13 cellular contexts compared by ENCODE assay signal in genomic region chr3:188298585-188298984, GRCh38.
A peak's percentile ranks its signal among the peaks of the same experiment; 100 is the strongest.
DNase-seq lines count a peak whose midpoint lies in the region; ATAC-seq and TF ChIP-seq lines count a peak whose summit lies in the region.
"Had no signal": no experiment of that assay in that cellular context is flagged by ENCODE, and none has a peak within 500 bp of the region (broad histone marks: within the 10 kb centered on the region; RNA-seq: fewer than 3 reads in every experiment).

No MANE protein-coding gene starts in this region.

- DNase-seq in NCI-H82 (lab: John Stamatoyannopoulos, UW) = peak; percentile 13
- DNase-seq in NCI-H82 treated with DMSO at 0.1 percent for 48 hours (lab: John Stamatoyannopoulos, UW; ENCODE audit: unreplicated experiment) = no peak
- no peak for DNase-seq in IMR-90
- DNase-seq in brain microvascular endothelial cell = no peak
- no peak for DNase-seq in natural killer cell treated with Interleukin-12 subunit alpha and Interleukin-12 subunit beta and Interleukin-15 and Interleukin-18, amount 100 ng/mL, for 72 hours (ENCODE audit: low spot score)
- DNase-seq in iPS-NIHi7 (ENCODE audit: extremely low spot score) = no peak
- DNase-seq: activated CD4-positive, alpha-beta T cell treated with anti-CD3 and anti-CD28 coated beads for 1 hour; amygdala; naive B cell; SJCRH30; spleen had no signal

- dilution Hi-C loops in IMR-90 (cut with HindIII; ENCODE audit: low sequenced_read_pairs, unreplicated experiment) = no loop called here

- TF ChIP-seq CTCF in IMR-90 (conservative IDR thresholded peaks at IDR 0.05; ENCODE audit: low read depth, low read length) (no peak), brain microvascular endothelial cell (IDR thresholded peaks at IDR 0.05; ENCODE audit: low read depth, low read length, missing control alignments) (no peak)

- no CpG with 5 or more reads among the region's 3 CpGs for WGBS in IMR-90 (ENCODE audit: extremely low coverage in 2 of 2, insufficient read length in 1 of 2), 2 experiments

- no peak overlapping the region for H3K27ac ChIP-seq in IMR-90 (ENCODE audit: insufficient read depth, low read length)
- peak overlapping the region; percentile 50 for H3K27ac ChIP-seq in brain microvascular endothelial cell
- H3K27ac ChIP-seq: SJCRH30 had no signal

- H3K9ac ChIP-seq in IMR-90 (ENCODE audit: low read depth, low read length) = no peak overlapping the region

- in situ Hi-C loops in IMR-90 (cut with MboI; ENCODE audit: low sequenced_read_pairs) (no loop called here), brain microvascular endothelial cell (cut with HindIII; ENCODE audit: low pct_ligation_motif_present, low sequenced_read_pairs) (loop anchor here (25.0 kb wide), 1 partner anchor 561 kb away; the partner anchor contains the start of gene BCL6)

- peak overlapping the region; percentile 58 for H3K14ac ChIP-seq in IMR-90 (replicated peaks; ENCODE audit: low read depth, low read length)

- H2BK20ac ChIP-seq in IMR-90 (ENCODE audit: low read depth, low read length) = no peak overlapping the region

- H2AK5ac ChIP-seq in IMR-90 (ENCODE audit: low read depth, low read length) = peak overlapping the region; percentile 22; the same call in 1 of the 2 replicates

- no peak overlapping the region for H3K4me2 ChIP-seq in IMR-90 (ENCODE audit: low read depth, low read length)

- H3K4me1 Mint-ChIP-seq in natural killer cell treated with Interleukin-12 subunit alpha and Interleukin-12 subunit beta and Interleukin-15 and Interleukin-18, amount 100 ng/mL, for 72 hours (ENCODE audit: low read depth in 2 of 2) = peaks cover 70 to 87% of the 10 kb centered on the region in 2 donors

- no peak for TF ChIP-seq POLR2A in IMR-90 (IDR thresholded peaks at IDR 0.05; ENCODE audit: low read depth, low read length)

- no peak overlapping the region; the same call in 1 of the 2 replicates for H2BK120ac ChIP-seq in IMR-90 (ENCODE audit: low read depth, low read length)

- H4K20me1 ChIP-seq in IMR-90 (ENCODE audit: insufficient read depth, low read length) = peaks cover 57% of the 10 kb centered on the region

- no peak overlapping the region for H3K23ac ChIP-seq in IMR-90 (ENCODE audit: low read depth, low read length)

- no peak for TF ChIP-seq RAD21 in IMR-90 (IDR thresholded peaks at IDR 0.05; ENCODE audit: low read length)

- H3K9me3 ChIP-seq in IMR-90 (ENCODE audit: control insufficient read depth, insufficient read depth, low read length) = no peaks in the 10 kb centered on the region
- H3K9me3 ChIP-seq: SJCRH30, spleen had no signal

- no peaks in the 10 kb centered on the region for H3K36me3 Mint-ChIP-seq in natural killer cell treated with Interleukin-12 subunit alpha and Interleukin-12 subunit beta and Interleukin-15 and Interleukin-18, amount 100 ng/mL, for 72 hours
- H3K36me3 Mint-ChIP-seq: naive B cell had no signal

- no peak overlapping the region for H2AFZ ChIP-seq in IMR-90 (replicated peaks; ENCODE audit: low read length, poor library complexity)

- BruUV-seq in IMR-90 (replicated peaks; lab: Mats Ljungman, UMichigan) = no TSS peak

- ATAC-seq in IMR-90 (ENCODE audit: low read depth) (no peak), GM19455 (IDR thresholded peaks at IDR 0.05; ENCODE audit: unreplicated experiment) (no peak), HG02610 (IDR thresholded peaks at IDR 0.05; ENCODE audit: unreplicated experiment) (no peak)
- no peak for ATAC-seq in natural killer cell treated with Interleukin-12 subunit alpha and Interleukin-12 subunit beta and Interleukin-15 and Interleukin-18, amount 100 ng/mL, for 72 hours

- no peak overlapping the region for H2AK9ac ChIP-seq in IMR-90 (replicated peaks; ENCODE audit: low read depth, low read length, poor library complexity)

- POLR2A ChIA-PET in IMR-90 (lab: Charles Lee; ENCODE audit: unreplicated experiment) = no interaction called here

- H4K5ac ChIP-seq in IMR-90 (ENCODE audit: low read depth, low read length) = no peak overlapping the region

- H3K27me3 ChIP-seq in IMR-90 (ENCODE audit: control insufficient read depth, insufficient read depth, low read length) = no peaks in the 10 kb centered on the region
- no peaks in the 10 kb centered on the region for H3K27me3 ChIP-seq in brain microvascular endothelial cell (replicated peaks)
- H3K27me3 ChIP-seq: SJCRH30, spleen had no signal

- no peak overlapping the region for H2BK5ac ChIP-seq in IMR-90 (ENCODE audit: low read depth, low read length, poor library complexity, severe bottlenecking)

- H3K56ac ChIP-seq in IMR-90 (ENCODE audit: extremely low read depth, insufficient read depth, low read length) = no peak overlapping the region

- peaks cover 52 to 77% of the 10 kb centered on the region in 2 experiments for H3K79me1 ChIP-seq in IMR-90 (ENCODE audit: low read depth in 1 of 2, low read length in 2 of 2)

- H3K4ac ChIP-seq in IMR-90 (ENCODE audit: low read depth, low read length) = peak overlapping the region; percentile 20; the same call in 1 of the 2 replicates

- H2BK15ac ChIP-seq in IMR-90 (ENCODE audit: low read depth, low read length) = no peak overlapping the region

- peak overlapping the region; percentile 87 to 88 for H3K27ac Mint-ChIP-seq in natural killer cell treated with Interleukin-12 subunit alpha and Interleukin-12 subunit beta and Interleukin-15 and Interleukin-18, amount 100 ng/mL, for 72 hours

- no peaks in the 10 kb centered on the region for H3K9me3 Mint-ChIP-seq in natural killer cell treated with Interleukin-12 subunit alpha and Interleukin-12 subunit beta and Interleukin-15 and Interleukin-18, amount 100 ng/mL, for 72 hours

- H3K4me1 ChIP-seq in IMR-90 (ENCODE audit: control insufficient read depth, insufficient read depth, low read length) = peaks cover 23% of the 10 kb centered on the region
- H3K4me1 ChIP-seq: SJCRH30 had no signal

- intact Hi-C loops in IMR-90 (cut with micrococcal nuclease) = no loop called here

- CTCF ChIA-PET in IMR-90 (lab: Yijun Ruan, JAX) = interaction anchor here (1.3 kb wide), 1 partner anchor 16 kb away, joined by 6 read pairs; no protein-coding TSS in a partner anchor

- no peak overlapping the region for H4K8ac ChIP-seq in IMR-90 (ENCODE audit: low read depth in 2 of 2, low read length in 2 of 2)

- H3K9me1 ChIP-seq in IMR-90 (ENCODE audit: insufficient read depth, low read length) = peaks cover 29% of the 10 kb centered on the region

- H3K4me3 ChIP-seq in IMR-90 (ENCODE audit: insufficient read depth, low read depth, low read length) (no peak overlapping the region), brain microvascular endothelial cell (ENCODE audit: low read depth, low read length) (no peak overlapping the region)
- H3K4me3 ChIP-seq: SJCRH30, spleen had no signal

- no peak overlapping the region for H3K18ac ChIP-seq in IMR-90 (ENCODE audit: low read depth, low read length)

- H3K27me3 Mint-ChIP-seq in natural killer cell treated with Interleukin-12 subunit alpha and Interleukin-12 subunit beta and Interleukin-15 and Interleukin-18, amount 100 ng/mL, for 72 hours = no peaks in the 10 kb centered on the region
- H3K27me3 Mint-ChIP-seq: naive B cell had no signal

- H4K91ac ChIP-seq in IMR-90 (ENCODE audit: insufficient read depth, low read depth, low read length) = no peak overlapping the region

- H3K36me3 ChIP-seq in IMR-90 (ENCODE audit: control insufficient read depth, insufficient read depth, low read length) (peaks cover 2% of the 10 kb centered on the region; the same call in 1 of the 2 replicates), brain microvascular endothelial cell (replicated peaks) (no peaks in the 10 kb centered on the region)
- H3K36me3 ChIP-seq: SJCRH30 had no signal

- H3K4me3 Mint-ChIP-seq in natural killer cell treated with Interleukin-12 subunit alpha and Interleukin-12 subunit beta and Interleukin-15 and Interleukin-18, amount 100 ng/mL, for 72 hours = peak overlapping the region; percentile 71

TF ChIP-seq in IMR-90, 13 proteins besides CTCF, POLR2A, EP300 and RAD21:
- TF ChIP-seq MAZ (IDR thresholded peaks at IDR 0.05; ENCODE audit: borderline replicate concordance, low read depth, low read length) (no peak), BHLHE40 (IDR thresholded peaks at IDR 0.05; ENCODE audit: low read depth, low read length) (no peak)
